Comparison of ENCODE assay signal across 15 cellular contexts in the genomic region with DNA sequence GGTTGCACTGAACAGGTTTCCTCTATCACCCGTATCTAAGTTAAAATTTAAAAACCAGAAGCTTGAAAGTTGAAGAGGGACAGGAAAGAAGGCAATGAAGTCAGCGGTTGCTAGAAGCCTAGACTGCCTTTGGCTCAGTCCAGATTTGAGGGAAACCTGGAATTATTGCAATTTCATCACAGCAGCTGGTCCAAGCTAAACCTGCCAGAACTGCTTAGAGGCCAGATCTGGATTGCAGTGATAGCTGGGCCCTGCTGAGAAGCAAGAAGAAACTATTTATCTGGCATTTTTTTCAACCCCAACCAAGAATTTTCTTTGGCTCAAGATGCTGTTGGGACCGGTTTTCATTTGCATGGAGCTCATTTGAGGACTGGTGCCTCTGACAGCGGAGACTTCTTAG.
DNase-seq lines count a peak whose midpoint lies in the region; ATAC-seq and TF ChIP-seq lines count a peak whose summit lies in the region.
"Had no signal": no experiment of that assay in that cellular context is flagged by ENCODE, and none has a peak within 500 bp of the region (broad histone marks: within the 10 kb centered on the region; RNA-seq: fewer than 3 reads in every experiment).

No MANE protein-coding gene starts in this region.

- TF ChIP-seq CTCF in BJ (IDR thresholded peaks at IDR 0.05; ENCODE audit: insufficient read depth, low read depth, low read length) (no peak), body of pancreas (IDR thresholded peaks at IDR 0.05) (no peak), right atrium auricular region (IDR thresholded peaks at IDR 0.05) (no peak)

- POLR2A ChIA-PET in BJ (lab: Charles Lee), result interaction anchor here (0.6 to 0.8 kb wide), 2 partner anchors 12 to 122 kb away, joined by 3 to 4 read pairs; no protein-coding TSS in a partner anchor

- H3K9me3 ChIP-seq in body of pancreas (no peaks in the 10 kb centered on the region), right atrium auricular region (peaks cover 0 to 3% of the 10 kb centered on the region in 2 donors)
- H3K9me3 ChIP-seq: ascending aorta, BLaER1, thyroid gland had no signal

- no peak for TF ChIP-seq POLR2A in body of pancreas (IDR thresholded peaks at IDR 0.05)

- WGBS in body of pancreas, 2 donors, result 76 to 81% methylated on average over 4 of the region's 4 CpGs

- DNase-seq in BJ (ENCODE audit: low read depth), result peak; percentile 89
- peak in 1 of 4 donors; percentile 34 for DNase-seq in body of pancreas
- peak; percentile 60 for DNase-seq in right atrium auricular region (ENCODE audit: low spot score)
- DNase-seq in sciatic nerve (ENCODE audit: low spot score), result no peak
- DNase-seq in AML-193 (lab: John Stamatoyannopoulos, UW), result no peak
- no peak for DNase-seq in iPS-NIHi11 (ENCODE audit: low spot score)
- DNase-seq in activated CD8-positive, alpha-beta memory T cell treated with anti-CD3 and anti-CD28 coated beads for 24 hours, result no peak
- DNase-seq: NCI-H1930, SJCRH30, spleen, thyroid gland had no signal

- ATAC-seq in body of pancreas, result peak; percentile 55
- ATAC-seq in sciatic nerve, result peak; percentile 94
- ATAC-seq in GM21619 (IDR thresholded peaks at IDR 0.05; ENCODE audit: unreplicated experiment), result no peak
- ATAC-seq: natural killer cell treated with Interleukin-12 subunit alpha and Interleukin-12 subunit beta and Interleukin-15 and Interleukin-18, amount 100 ng/mL, for 72 hours had no signal

- H3K27me3 ChIP-seq in BJ (ENCODE audit: control insufficient read depth, insufficient read depth, low read length) (no peaks in the 10 kb centered on the region), body of pancreas (no peaks in the 10 kb centered on the region), right atrium auricular region (no peaks in the 10 kb centered on the region)
- H3K27me3 ChIP-seq: ascending aorta, BLaER1, SJCRH30, thyroid gland had no signal

- H3K4me1 ChIP-seq in body of pancreas (no peaks in the 10 kb centered on the region), right atrium auricular region (peaks cover 0 to 28% of the 10 kb centered on the region in 2 donors)
- H3K4me1 ChIP-seq: BLaER1, spleen had no signal

- H3K4me3 ChIP-seq in BJ (ENCODE audit: low read depth, low read length) (no peak overlapping the region), body of pancreas (no peak overlapping the region), right atrium auricular region (no peak overlapping the region)
- H3K4me3 ChIP-seq: ascending aorta, BLaER1, SJCRH30, spleen, thyroid gland had no signal

- CTCF ChIA-PET in BJ (lab: Yijun Ruan, JAX), result interaction anchor here (0.6 to 1.7 kb wide), 5 partner anchors 12 to 341 kb away, joined by 3 to 6 read pairs (median 4); no protein-coding TSS in a partner anchor

- intact Hi-C loops in body of pancreas (cut with DNase I), result no loop called here
- intact Hi-C loops in sciatic nerve (cut with DNase I), result no loop called here

- H3K36me3 ChIP-seq in BJ (ENCODE audit: control insufficient read depth, insufficient read depth, low read length), result no peaks in the 10 kb centered on the region
- no peaks in the 10 kb centered on the region for H3K36me3 ChIP-seq in body of pancreas (replicated peaks in 1 of 2; ENCODE audit: insufficient read depth in 1 of 2, low read depth in 2 of 2)
- H3K36me3 ChIP-seq in right atrium auricular region, result no peaks in the 10 kb centered on the region
- H3K36me3 ChIP-seq: ascending aorta, BLaER1, SJCRH30, spleen, thyroid gland had no signal

- H3K27ac ChIP-seq in body of pancreas (no peak overlapping the region), right atrium auricular region (no peak overlapping the region)
- H3K27ac ChIP-seq: ascending aorta, BLaER1, SJCRH30, spleen, thyroid gland had no signal

Comparison
In these comparisons a context has a peak if more than half of its experiments do, and no peak if none do; other contexts are left out.
1. DNase-seq: peak in BJ (single experiment) and right atrium auricular region (single experiment); none in sciatic nerve (single experiment), AML-193 (0 of 2), iPS-NIHi11 (single experiment) and activated CD8-positive, alpha-beta memory T cell treated with anti-CD3 and anti-CD28 coated beads for 24 hours (single experiment).